In the genomic region with DNA sequence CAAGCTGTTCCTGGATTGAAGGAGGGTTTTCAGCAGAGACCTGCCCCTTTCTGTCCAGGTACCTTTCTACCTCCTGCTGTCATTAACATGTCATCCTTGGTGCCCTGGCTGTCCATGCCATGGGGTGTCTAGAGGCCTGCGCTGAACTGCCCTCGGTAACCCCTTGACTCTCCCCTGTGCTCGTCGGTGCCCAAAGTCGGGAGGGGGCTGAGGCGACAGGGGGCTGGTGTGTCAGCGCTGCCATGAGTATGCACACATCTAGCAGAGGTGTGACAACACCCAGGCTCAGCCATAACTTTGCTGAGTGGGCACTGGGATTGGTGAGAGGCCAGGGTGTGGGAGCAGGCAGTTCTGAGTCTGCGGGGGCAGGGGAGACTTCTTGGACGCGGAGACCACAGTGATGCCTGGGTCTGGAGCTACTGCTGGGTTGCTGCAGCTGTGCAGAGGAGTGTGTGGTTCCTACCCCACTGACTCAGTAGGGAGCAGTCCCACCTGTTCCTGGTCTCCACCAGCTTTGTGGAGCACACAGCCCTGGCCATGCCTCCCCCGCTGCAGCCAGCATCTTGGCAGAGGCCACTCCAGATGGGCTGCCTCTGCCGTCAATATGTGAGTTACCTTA, we compare ENCODE assay signal across 29 cellular contexts.
"Had no signal": no experiment of that assay in that cellular context is flagged by ENCODE, and none has a peak within 500 bp of the region (broad histone marks: within the 10 kb centered on the region; RNA-seq: fewer than 3 reads in every experiment).

No MANE protein-coding gene starts in this region.

- H3K27ac Mint-ChIP-seq: activated CD8-positive, alpha-beta T cell treated with anti-CD3 and anti-CD28 coated beads, Interleukin-2, amount 10 ng/mL, durations not matched to agents 7 days and 5 days; activated naive CD4-positive, alpha-beta T cell treated with anti-CD3 and anti-CD28 coated beads for 36 hours; activated T-helper 2 cell treated with anti-CD3 and anti-CD28 coated beads, Interferon-gamma antibody, Interleukin-2, Interleukin-4, amounts not matched to agents 10 μg/mL and 5 μg/mL and 100 μg/mL, durations not matched to agents 14 hours and 24 hours and 36 hours; dendritic cell treated with granulocyte-macrophage colony-stimulating factor and Interleukin-4, amounts not matched to agents 40 ng/mL and 50 ng/mL, for 4 days; immature natural killer cell; naive thymus-derived CD8-positive, alpha-beta T cell; neural progenitor cell had no signal

- H3K27ac ChIP-seq: body of pancreas, cardiac muscle cell, foreskin keratinocyte, hepatocyte, left lung, neural progenitor cell, ovary, psoas muscle, right atrium auricular region, skin epidermis, tibial artery, uterus had no signal

- H3K4me1 Mint-ChIP-seq: immature natural killer cell; naive thymus-derived CD8-positive, alpha-beta T cell had no signal

- ATAC-seq: activated CD8-positive, alpha-beta T cell treated with anti-CD3 and anti-CD28 coated beads, Interleukin-2, amount 10 ng/mL, durations not matched to agents 7 days and 5 days; body of pancreas; foreskin keratinocyte; left lung; naive thymus-derived CD8-positive, alpha-beta T cell; psoas muscle had no signal

- H2AFZ ChIP-seq: hepatocyte, neural progenitor cell had no signal

- H3K9me3 ChIP-seq: body of pancreas, left lung, ovary, psoas muscle, right atrium auricular region, tibial artery, uterus had no signal

- H3K4me2 ChIP-seq: hepatocyte, neural progenitor cell had no signal

- H3K4me3 Mint-ChIP-seq: activated CD8-positive, alpha-beta T cell treated with anti-CD3 and anti-CD28 coated beads, Interleukin-2, amount 10 ng/mL, durations not matched to agents 7 days and 5 days; activated naive CD4-positive, alpha-beta T cell treated with anti-CD3 and anti-CD28 coated beads for 36 hours; dendritic cell treated with granulocyte-macrophage colony-stimulating factor and Interleukin-4, amounts not matched to agents 40 ng/mL and 50 ng/mL, for 4 days; immature natural killer cell; naive thymus-derived CD8-positive, alpha-beta T cell; neural progenitor cell had no signal

- DNase-seq: activated CD4-positive, alpha-beta T cell treated with anti-CD3 and anti-CD28 coated beads for 1 hour; activated CD4-positive, alpha-beta T cell treated with anti-CD3 and anti-CD28 coated beads, Interleukin-2, amount 50 U/mL, for 1 hour; activated CD8-positive, alpha-beta T cell treated with anti-CD3 and anti-CD28 coated beads, Interleukin-2, amount 10 ng/mL, durations not matched to agents 7 days and 5 days; activated naive CD4-positive, alpha-beta T cell treated with anti-CD3 and anti-CD28 coated beads for 36 hours; activated T-cell treated with anti-CD3 and anti-CD28 coated beads, Interleukin-2, amount 50 U/mL, for 1 hour; amygdala; body of pancreas; effector CD8-positive, alpha-beta T cell; erythroblast; foreskin keratinocyte; immature natural killer cell; kidney glomerular epithelial cell; naive thymus-derived CD8-positive, alpha-beta T cell; ovary; psoas muscle; stimulated activated naive CD4-positive, alpha-beta T cell treated with Interleukin-2 at 50 U/mL for 16 hours; substantia nigra; T-helper 1 cell; tibial artery; uterus had no signal

- H3K9me3 Mint-ChIP-seq: activated T-helper 2 cell treated with anti-CD3 and anti-CD28 coated beads, Interferon-gamma antibody, Interleukin-2, Interleukin-4, amounts not matched to agents 10 μg/mL and 5 μg/mL and 100 μg/mL, durations not matched to agents 14 hours and 24 hours and 36 hours; dendritic cell treated with granulocyte-macrophage colony-stimulating factor and Interleukin-4, amounts not matched to agents 40 ng/mL and 50 ng/mL, for 4 days; neural progenitor cell had no signal

- H3K27me3 ChIP-seq: body of pancreas, cardiac muscle cell, foreskin keratinocyte, hepatocyte, left lung, neural progenitor cell, ovary, right atrium auricular region, tibial artery, uterus had no signal

- H3K36me3 ChIP-seq: cardiac muscle cell, left lung, neural progenitor cell, ovary, right atrium auricular region, tibial artery, uterus had no signal

- H3K4me3 ChIP-seq: body of pancreas, cardiac muscle cell, hepatocyte, left lung, lung, neural progenitor cell, ovary, psoas muscle, right atrium auricular region, skin epidermis, tibial artery, uterus had no signal

- H3K4me1 ChIP-seq: body of pancreas, neural progenitor cell, psoas muscle, uterus had no signal

- H3K9ac ChIP-seq: neural progenitor cell had no signal

- H3K27me3 Mint-ChIP-seq: dendritic cell treated with granulocyte-macrophage colony-stimulating factor and Interleukin-4, amounts not matched to agents 40 ng/mL and 50 ng/mL, for 4 days; naive thymus-derived CD8-positive, alpha-beta T cell had no signal

- H3K36me3 Mint-ChIP-seq: immature natural killer cell; naive thymus-derived CD8-positive, alpha-beta T cell; neural progenitor cell had no signal
